33 cellular contexts compared by ENCODE assay signal in the genomic region with DNA sequence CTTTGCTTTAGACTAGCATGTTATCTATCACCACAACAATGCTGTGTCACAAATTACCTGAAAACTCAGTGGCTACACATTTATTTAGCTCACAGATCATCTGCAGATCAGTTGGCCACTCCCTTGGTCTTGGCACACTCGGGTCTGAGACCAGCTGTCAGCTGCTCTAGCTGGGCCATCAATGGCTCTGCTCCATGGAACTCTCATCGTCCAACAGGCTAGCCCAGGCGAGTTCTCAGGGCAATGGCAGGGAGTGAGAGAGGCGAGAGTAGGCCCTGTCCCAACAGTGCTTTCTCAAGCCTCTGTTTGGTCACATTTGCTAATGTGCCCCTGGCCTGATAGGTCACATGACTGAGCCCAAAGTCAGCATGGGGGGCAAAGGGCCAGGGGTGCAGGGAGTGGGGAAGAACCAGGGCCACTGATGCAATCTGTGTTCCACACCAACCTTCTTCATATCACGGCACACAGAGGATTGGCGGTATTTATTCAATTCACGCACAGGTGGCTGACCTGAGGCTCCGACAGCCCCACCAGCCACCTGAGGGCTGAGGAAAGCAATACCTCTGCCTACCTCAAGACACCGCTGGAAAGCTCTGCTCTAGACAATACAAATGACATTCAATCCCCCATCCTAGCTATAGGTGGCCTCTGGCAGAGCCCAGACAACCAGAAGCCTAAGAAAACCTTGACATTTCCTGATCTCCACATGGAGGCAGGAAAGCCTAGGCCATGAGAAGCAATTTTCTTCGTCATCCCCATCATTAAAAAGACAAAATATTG.
A peak's percentile ranks its signal among the peaks of the same experiment; 100 is the strongest.
DNase-seq lines count a peak whose midpoint lies in the region; ATAC-seq, FAIRE-seq and TF ChIP-seq lines count a peak whose summit lies in the region.
"Had no signal": no experiment of that assay in that cellular context is flagged by ENCODE, and none has a peak within 500 bp of the region (broad histone marks: within the 10 kb centered on the region; RNA-seq: fewer than 3 reads in every experiment).

No MANE protein-coding gene starts in this region.

- H3K9ac ChIP-seq in K562 (ENCODE audit: insufficient read depth in 1 of 2, low read depth in 2 of 2, low read length in 2 of 2) (peak overlapping the region in 1 of 2 experiments; percentile 48; a peak in 1 of 4 replicates), skeletal muscle tissue (ENCODE audit: low read depth in 1 of 3, low read length in 3 of 3) (no peak overlapping the region)

- no peaks in the 10 kb centered on the region for H3K9me3 ChIP-seq in breast epithelium
- no peaks in the 10 kb centered on the region for H3K9me3 ChIP-seq in K562 (replicated peaks; ENCODE audit: control insufficient read depth, insufficient read depth, low read depth, low read length)
- no peaks in the 10 kb centered on the region for H3K9me3 ChIP-seq in skeletal muscle tissue (ENCODE audit: control insufficient read depth in 3 of 3, low read length in 3 of 3)
- H3K9me3 ChIP-seq in heart right ventricle: no peaks in the 10 kb centered on the region

- ATAC-seq in K562 (peak; percentile 49; the same call in 2 of the 3 replicates), heart right ventricle (no peak)
- ATAC-seq: GM12878; sciatic nerve; stimulated activated effector memory CD8-positive, alpha-beta T cell treated with anti-CD3 and anti-CD28 coated beads, Interleukin-12 subunit alpha, Interleukin-12 subunit beta, amount 100 ng/mL, for 72 hours had no signal

- H3K27me3 ChIP-seq in breast epithelium (no peaks in the 10 kb centered on the region), K562 (ENCODE audit: control insufficient read depth in 2 of 2, insufficient read depth in 2 of 2, low read length in 2 of 2) (no peaks in the 10 kb centered on the region), skeletal muscle tissue (ENCODE audit: control insufficient read depth in 3 of 3, insufficient read depth in 3 of 3, low read length in 3 of 3) (no peaks in the 10 kb centered on the region), heart right ventricle (no peaks in the 10 kb centered on the region)
- H3K27me3 ChIP-seq: brain microvascular endothelial cell had no signal

- H3K4me3 Mint-ChIP-seq in MCF 10A (ENCODE audit: unreplicated experiment): no peak overlapping the region
- H3K4me3 Mint-ChIP-seq: naive B cell; stimulated activated effector memory CD8-positive, alpha-beta T cell treated with anti-CD3 and anti-CD28 coated beads, Interleukin-12 subunit alpha, Interleukin-12 subunit beta, amount 100 ng/mL, for 72 hours had no signal

- no peak overlapping the region for H3K27ac ChIP-seq in breast epithelium
- no peak overlapping the region for H3K27ac ChIP-seq in K562 (ENCODE audit: extremely low read depth, low read depth, low read length)
- H3K27ac ChIP-seq in skeletal muscle tissue (ENCODE audit: low read depth, low read length): peak overlapping the region; percentile 33
- H3K27ac ChIP-seq in heart right ventricle: no peak overlapping the region
- H3K27ac ChIP-seq: brain microvascular endothelial cell, epithelial cell of prostate, VCaP had no signal

- no peaks in the 10 kb centered on the region for H3K9me3 Mint-ChIP-seq in MCF 10A (ENCODE audit: unreplicated experiment)
- H3K9me3 Mint-ChIP-seq: activated T-helper 2 cell treated with anti-CD3 and anti-CD28 coated beads, Interferon-gamma antibody, Interleukin-2, Interleukin-4, amounts not matched to agents 10 μg/mL and 5 μg/mL and 100 μg/mL, durations not matched to agents 14 hours and 24 hours and 36 hours; CD8-positive, alpha-beta memory T cell; stimulated activated effector memory CD8-positive, alpha-beta T cell treated with anti-CD3 and anti-CD28 coated beads, Interleukin-12 subunit alpha, Interleukin-12 subunit beta, amount 100 ng/mL, for 72 hours had no signal

- H3K4me3 ChIP-seq in breast epithelium (no peak overlapping the region), K562 (no peak overlapping the region), skeletal muscle tissue (ENCODE audit: low read length in 3 of 3) (no peak overlapping the region), heart right ventricle (no peak overlapping the region)
- H3K4me3 ChIP-seq: GM12878 had no signal

- peak overlapping the region; percentile 36 for H3K27ac Mint-ChIP-seq in MCF 10A (ENCODE audit: low read depth, unreplicated experiment)
- H3K27ac Mint-ChIP-seq: activated T-helper 2 cell treated with anti-CD3 and anti-CD28 coated beads, Interferon-gamma antibody, Interleukin-2, Interleukin-4, amounts not matched to agents 10 μg/mL and 5 μg/mL and 100 μg/mL, durations not matched to agents 14 hours and 24 hours and 36 hours; progenitor cell of endocrine pancreas; stimulated activated effector memory CD8-positive, alpha-beta T cell treated with anti-CD3 and anti-CD28 coated beads, Interleukin-12 subunit alpha, Interleukin-12 subunit beta, amount 100 ng/mL, for 72 hours had no signal

- peaks cover 3% of the 10 kb centered on the region for H3K9me1 ChIP-seq in K562 (ENCODE audit: control insufficient read depth, insufficient read depth, low read length)

- no peaks in the 10 kb centered on the region for H3K79me2 ChIP-seq in K562 (ENCODE audit: control insufficient read depth, insufficient read depth, low read length)

- no peaks in the 10 kb centered on the region for H3K4me1 ChIP-seq in breast epithelium
- no peaks in the 10 kb centered on the region for H3K4me1 ChIP-seq in K562 (replicated peaks in 1 of 2; ENCODE audit: control insufficient read depth in 2 of 2, insufficient read depth in 2 of 2, low read length in 2 of 2)
- H3K4me1 ChIP-seq in skeletal muscle tissue (ENCODE audit: control insufficient read depth in 3 of 3, insufficient read depth in 3 of 3, low read length in 3 of 3): peaks cover 7 to 15% (median 8%) of the 10 kb centered on the region in 3 donors
- H3K4me1 ChIP-seq in heart right ventricle: no peaks in the 10 kb centered on the region

- BruUV-seq in MCF 10A (replicated peaks; lab: Mats Ljungman, UMichigan) (no TSS peak), K562 (replicated peaks; lab: Mats Ljungman, UMichigan) (no TSS peak)

- no peaks in the 10 kb centered on the region for H3K36me3 ChIP-seq in breast epithelium
- peaks cover 14% of the 10 kb centered on the region; the same call in 1 of the 3 replicates for H3K36me3 ChIP-seq in K562 (ENCODE audit: control insufficient read depth, insufficient read depth, low read length)
- peaks cover 0 to 3% (median 0%) of the 10 kb centered on the region in 3 donors for H3K36me3 ChIP-seq in skeletal muscle tissue (ENCODE audit: control insufficient read depth in 3 of 3, insufficient read depth in 3 of 3, low read length in 3 of 3)
- no peaks in the 10 kb centered on the region for H3K36me3 ChIP-seq in heart right ventricle
- H3K36me3 ChIP-seq: brain microvascular endothelial cell had no signal

- 66% methylated on average over 10 of the region's 10 CpGs for WGBS in K562 (ENCODE audit: insufficient coverage, low coverage, missing lambda C conversion rate)
- 81 to 85% methylated on average over 10 of the region's 10 CpGs for WGBS in heart right ventricle, 2 donors

- no peaks in the 10 kb centered on the region for H3K4me1 Mint-ChIP-seq in MCF 10A (ENCODE audit: insufficient read depth, unreplicated experiment)
- H3K4me1 Mint-ChIP-seq: CD8-positive, alpha-beta memory T cell; naive B cell; stimulated activated effector memory CD8-positive, alpha-beta T cell treated with anti-CD3 and anti-CD28 coated beads, Interleukin-12 subunit alpha, Interleukin-12 subunit beta, amount 100 ng/mL, for 72 hours had no signal

- peaks cover 14% of the 10 kb centered on the region for H3K36me3 Mint-ChIP-seq in MCF 10A (ENCODE audit: insufficient read depth, unreplicated experiment)
- H3K36me3 Mint-ChIP-seq: stimulated activated effector memory CD8-positive, alpha-beta T cell treated with anti-CD3 and anti-CD28 coated beads, Interleukin-12 subunit alpha, Interleukin-12 subunit beta, amount 100 ng/mL, for 72 hours had no signal

- POLR2A ChIA-PET in MCF 10A (lab: Yijun Ruan, JAX) (no interaction called here), K562 (lab: Yijun Ruan, JAX) (interaction anchor here (0.8 to 1.4 kb wide), 2 partner anchors 14 to 15 kb away, joined by 3 to 4 read pairs; no protein-coding TSS in a partner anchor)

- H3K27me3 Mint-ChIP-seq in MCF 10A (ENCODE audit: insufficient read depth, unreplicated experiment): no peaks in the 10 kb centered on the region
- H3K27me3 Mint-ChIP-seq: CD8-positive, alpha-beta memory T cell; progenitor cell of endocrine pancreas had no signal

- CTCF ChIA-PET in MCF 10A (lab: Yijun Ruan, JAX) (interaction anchor here (1.5 kb wide), 2 partner anchors 13 to 102 kb away, joined by 3 to 7 read pairs; no protein-coding TSS in a partner anchor), K562 (lab: Yijun Ruan, JAX; ENCODE audit: low intra/inter-chr PET ratio) (interaction anchor here (0.6 kb wide), 1 partner anchor 172 kb away, joined by 3 read pairs; no protein-coding TSS in a partner anchor)

- FAIRE-seq in K562 (lab: Jason Lieb, UNC): no peak
- FAIRE-seq: GM12878, H54, keratinocyte, RCC 7860 had no signal

- H2AFZ ChIP-seq in K562 (ENCODE audit: low read depth, low read length): no peak overlapping the region

- no peak overlapping the region for H3K4me2 ChIP-seq in K562 (ENCODE audit: insufficient read depth, low read length)

- H4K20me1 ChIP-seq in K562 (replicated peaks; ENCODE audit: control insufficient read depth, insufficient read depth, low read length): no peaks in the 10 kb centered on the region; the same call in 1 of the 2 replicates

- TF ChIP-seq POLR2A in breast epithelium (IDR thresholded peaks at IDR 0.05): no peak
- no peak for TF ChIP-seq POLR2A in K562 (conservative IDR thresholded peaks at IDR 0.05)

- in situ Hi-C loops in K562 (cut with MboI): no loop called here

- TF ChIP-seq EP300 in K562 (IDR thresholded peaks at IDR 0.05; ENCODE audit: low read length): no peak

- no peak for DNase-seq in MCF 10A (ENCODE audit: unreplicated experiment)
- no peak for DNase-seq in breast epithelium (ENCODE audit: low spot score in 2 of 2)
- DNase-seq in K562 (ENCODE audit: extremely low read depth in 1 of 4, low spot score in 3 of 4): no peak
- peak; percentile 36 for DNase-seq in iPS-NIHi7 (ENCODE audit: extremely low spot score)
- DNase-seq in NCI-H748 treated with DMSO at 0.1 percent for 48 hours (lab: John Stamatoyannopoulos, UW): no peak
- DNase-seq in SW480 (ENCODE audit: low spot score): no peak
- DNase-seq in heart right ventricle: no peak
- DNase-seq: activated CD4-positive, alpha-beta T cell treated with anti-CD3 and anti-CD28 coated beads for 48 hours; activated naive CD4-positive, alpha-beta T cell treated with anti-CD3 and anti-CD28 coated beads, Interleukin-2, amount 50 U/mL, for 16 hours; amniotic stem cell; brain microvascular endothelial cell; CD8-positive, alpha-beta memory T cell; DMS153; glutamatergic neuron; Karpas-422; naive B cell; NCI-H69; SIG-M5; stimulated activated CD4-positive, alpha-beta T cell treated with anti-CD3 and anti-CD28 coated beads, Interleukin-15, amount 100 ng/mL, for 24 hours; substantia nigra; T1000; trophoblast cell had no signal

- intact Hi-C loops in MCF 10A (cut with micrococcal nuclease): no loop called here
- intact Hi-C loops in breast epithelium (cut with DNase I; ENCODE audit: low total_unique reads): no loop called here
- intact Hi-C loops in K562 (cut with micrococcal nuclease): no loop called here
- intact Hi-C loops in heart right ventricle (cut with DNase I): no loop called here

- TF ChIP-seq CTCF in MCF 10A (IDR thresholded peaks at IDR 0.05; ENCODE audit: unreplicated experiment) (no peak), breast epithelium (IDR thresholded peaks at IDR 0.05) (no peak), K562 (IDR thresholded peaks at IDR 0.05 in 2 of 3, conservative IDR thresholded peaks at IDR 0.05 in 1 of 3; ENCODE audit: insufficient read depth in 2 of 3, low read depth in 1 of 3, low read length in 3 of 3) (peak in 2 of 3 experiments; percentile 6 to 19; a peak in 1 of 6 replicates), heart right ventricle (IDR thresholded peaks at IDR 0.05) (no peak)

- TF ChIP-seq RAD21 in K562 (CRISPR knock-in tag; conservative IDR thresholded peaks at IDR 0.05 in 1 of 2, IDR thresholded peaks at IDR 0.05 in 1 of 2): no peak

Comparison
In these comparisons a context has a peak if more than half of its experiments do, and no peak if none do; other contexts are left out.
1. CTCF ChIP-seq: peak in K562 (2 of 3); none in MCF 10A (single experiment), breast epithelium (0 of 3) and heart right ventricle (0 of 9).